8 cellular contexts compared by ENCODE assay signal in genomic region chr7:67377939-67378862, GRCh38.
DNase-seq lines count a peak whose midpoint lies in the region; ATAC-seq, FAIRE-seq and TF ChIP-seq lines count a peak whose summit lies in the region.

No MANE protein-coding gene starts in this region.

- no peaks in the 10 kb centered on the region for H3K36me3 ChIP-seq in ascending aorta
- H3K36me3 ChIP-seq in hepatocyte (replicated peaks; ENCODE audit: insufficient read depth, low read depth) = no peaks in the 10 kb centered on the region

- H3K27me3 Mint-ChIP-seq in T-cell = peaks cover 6 to 13% of the 10 kb centered on the region in 2 donors

- H3K27ac Mint-ChIP-seq in T-cell = no peak overlapping the region

- H3K27me3 ChIP-seq in ascending aorta (no peaks in the 10 kb centered on the region), hepatocyte (no peaks in the 10 kb centered on the region)

- no peaks in the 10 kb centered on the region for H4K20me1 ChIP-seq in hepatocyte (ENCODE audit: insufficient read depth, poor library complexity, severe bottlenecking)

- H3K4me1 Mint-ChIP-seq in T-cell = no peaks in the 10 kb centered on the region

- H3K79me2 ChIP-seq in hepatocyte = no peaks in the 10 kb centered on the region

- FAIRE-seq in GM12891 (lab: Jason Lieb, UNC) = peak; percentile 55

- CTCF ChIA-PET in T-cell (lab: Charles Lee) = interaction anchor here (0.5 to 0.7 kb wide), 3 partner anchors 76 to 1654 kb away, joined by 3 read pairs; no protein-coding TSS in a partner anchor

- no peaks in the 10 kb centered on the region for H3K4me1 ChIP-seq in ascending aorta
- H3K4me1 ChIP-seq in hepatocyte (ENCODE audit: insufficient read depth) = no peaks in the 10 kb centered on the region

- no peaks in the 10 kb centered on the region for H3K9me2 ChIP-seq in hepatocyte (replicated peaks; ENCODE audit: insufficient read depth)

- no peak for TF ChIP-seq POLR2A in GM12891 (IDR thresholded peaks at IDR 0.05; ENCODE audit: low read depth, low read length)

- peak; percentile 37 to 65 (median 49) for TF ChIP-seq CTCF in ascending aorta (IDR thresholded peaks at IDR 0.05)
- peak; percentile 81 for TF ChIP-seq CTCF in hepatocyte (IDR thresholded peaks at IDR 0.05; ENCODE audit: poor library complexity)

- peaks cover 0 to 14% (median 0%) of the 10 kb centered on the region in 3 donors for H3K9me3 Mint-ChIP-seq in T-cell

- ATAC-seq in HG02623 (IDR thresholded peaks at IDR 0.05; ENCODE audit: unreplicated experiment) (peak; percentile 92), T-cell (replicated peaks in 1 of 4) (peak; percentile 40 to 60 (median 52)), HG03045 (IDR thresholded peaks at IDR 0.05; ENCODE audit: unreplicated experiment) (no peak)

- H2AFZ ChIP-seq in hepatocyte = no peak overlapping the region

- no peak overlapping the region for H3K4me2 ChIP-seq in hepatocyte

- H3K4me3 ChIP-seq in ascending aorta (no peak overlapping the region), hepatocyte (no peak overlapping the region), skeletal muscle cell (ENCODE audit: low read depth, low read length) (no peak overlapping the region)

- 53% methylated on average over 15 of the region's 16 CpGs for WGBS in hepatocyte (ENCODE audit: low lambda C conversion rate, missing lambda C conversion rate)

- no peaks in the 10 kb centered on the region for H3K36me3 Mint-ChIP-seq in T-cell

- H3K27ac ChIP-seq in ascending aorta = no peak overlapping the region
- H3K27ac ChIP-seq in hepatocyte = no peak overlapping the region

- no peak overlapping the region for H3K4me3 Mint-ChIP-seq in T-cell

- DNase-seq in GM12891 (ENCODE audit: insufficient read length, low spot score) (peak; percentile 67), NCI-H128 (lab: John Stamatoyannopoulos, UW; ENCODE audit: unreplicated experiment) (peak; percentile 60), T-cell (peak; percentile 5 to 58 (median 39)), ascending aorta (ENCODE audit: low spot score in 2 of 2) (peak in 1 of 2 donors; percentile 63), hepatocyte (ENCODE audit: low spot score) (peak; percentile 89), skeletal muscle cell (ENCODE audit: low read depth) (peak; percentile 10)

- intact Hi-C loops in ascending aorta (cut with DNase I) = no loop called here

- H3K9me3 ChIP-seq in ascending aorta (no peaks in the 10 kb centered on the region), hepatocyte (ENCODE audit: low read depth) (no peaks in the 10 kb centered on the region)

- POLR2A ChIA-PET in T-cell (lab: Charles Lee) = no interaction called here

TF ChIP-seq in GM12891, 5 proteins besides CTCF, POLR2A, EP300 and RAD21:
- no peak for TF ChIP-seq POU2F2 (IDR thresholded peaks at IDR 0.05; ENCODE audit: low read depth, low read length)
- no peak for TF ChIP-seq PAX5 (IDR thresholded peaks at IDR 0.05; ENCODE audit: insufficient read depth, low read length, severe bottlenecking)
- no peak for TF ChIP-seq TAF1 (IDR thresholded peaks at IDR 0.05; ENCODE audit: low read depth, low read length)
- no peak for TF ChIP-seq POLR2AphosphoS5 (IDR thresholded peaks at IDR 0.05; ENCODE audit: low read depth, low read length)
- no peak for TF ChIP-seq SPI1 (IDR thresholded peaks at IDR 0.05; ENCODE audit: low read depth, low read length)
